1 cellular context compared by ENCODE assay signal in the genomic region with DNA sequence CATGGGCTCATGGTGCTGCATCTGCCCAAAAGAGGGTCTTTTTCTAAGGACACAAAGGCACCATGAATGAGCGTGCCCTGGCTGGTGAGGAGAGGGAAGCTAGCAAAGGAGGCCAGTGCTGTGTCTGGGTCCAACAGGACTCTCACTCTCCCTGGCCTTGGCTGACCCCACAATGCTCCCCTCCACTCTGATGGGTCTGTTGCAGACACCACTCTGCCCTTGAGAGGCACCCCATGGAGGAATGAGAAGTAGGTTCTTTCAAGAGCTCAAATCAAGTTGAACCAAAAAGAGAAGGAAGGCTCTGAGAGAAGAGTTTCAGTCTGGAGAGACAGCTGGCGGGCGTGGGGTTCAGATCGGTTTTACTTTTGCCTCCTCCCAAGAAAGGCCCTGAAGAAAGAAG.
TF ChIP-seq lines count a peak whose summit lies in the region.

No MANE protein-coding gene starts in this region.

TF ChIP-seq in HepG2, 621 proteins besides CTCF, POLR2A, EP300 and RAD21:
- TF ChIP-seq MEIS1 (CRISPR knock-in tag; IDR thresholded peaks at IDR 0.05; ENCODE audit: borderline replicate concordance) = no peak
- TF ChIP-seq ZNF572 (CRISPR knock-in tag; IDR thresholded peaks at IDR 0.05) = no peak
- TF ChIP-seq CENPX (CRISPR knock-in tag; IDR thresholded peaks at IDR 0.05) = no peak
- TF ChIP-seq ZNF720 (CRISPR knock-in tag; IDR thresholded peaks at IDR 0.05) = no peak
- no peak for TF ChIP-seq ZNF557 (CRISPR knock-in tag; IDR thresholded peaks at IDR 0.05)
- TF ChIP-seq MIER3 (CRISPR knock-in tag; IDR thresholded peaks at IDR 0.05; ENCODE audit: borderline replicate concordance) = no peak
- no peak for TF ChIP-seq ZNF761 (CRISPR knock-in tag; conservative IDR thresholded peaks at IDR 0.05)
- no peak for TF ChIP-seq ZNF430 (CRISPR knock-in tag; IDR thresholded peaks at IDR 0.05)
- no peak for TF ChIP-seq PREB (CRISPR knock-in tag; IDR thresholded peaks at IDR 0.05)
- TF ChIP-seq ZNF367 (CRISPR knock-in tag; IDR thresholded peaks at IDR 0.05; ENCODE audit: borderline replicate concordance) = no peak
- no peak for TF ChIP-seq SAP130 (CRISPR knock-in tag; IDR thresholded peaks at IDR 0.05; ENCODE audit: low read depth)
- TF ChIP-seq ZNF264 (CRISPR knock-in tag; IDR thresholded peaks at IDR 0.05) = no peak
- no peak for TF ChIP-seq THYN1 (CRISPR knock-in tag; IDR thresholded peaks at IDR 0.05; ENCODE audit: borderline replicate concordance, low read depth)
- TF ChIP-seq, protein P1, sequence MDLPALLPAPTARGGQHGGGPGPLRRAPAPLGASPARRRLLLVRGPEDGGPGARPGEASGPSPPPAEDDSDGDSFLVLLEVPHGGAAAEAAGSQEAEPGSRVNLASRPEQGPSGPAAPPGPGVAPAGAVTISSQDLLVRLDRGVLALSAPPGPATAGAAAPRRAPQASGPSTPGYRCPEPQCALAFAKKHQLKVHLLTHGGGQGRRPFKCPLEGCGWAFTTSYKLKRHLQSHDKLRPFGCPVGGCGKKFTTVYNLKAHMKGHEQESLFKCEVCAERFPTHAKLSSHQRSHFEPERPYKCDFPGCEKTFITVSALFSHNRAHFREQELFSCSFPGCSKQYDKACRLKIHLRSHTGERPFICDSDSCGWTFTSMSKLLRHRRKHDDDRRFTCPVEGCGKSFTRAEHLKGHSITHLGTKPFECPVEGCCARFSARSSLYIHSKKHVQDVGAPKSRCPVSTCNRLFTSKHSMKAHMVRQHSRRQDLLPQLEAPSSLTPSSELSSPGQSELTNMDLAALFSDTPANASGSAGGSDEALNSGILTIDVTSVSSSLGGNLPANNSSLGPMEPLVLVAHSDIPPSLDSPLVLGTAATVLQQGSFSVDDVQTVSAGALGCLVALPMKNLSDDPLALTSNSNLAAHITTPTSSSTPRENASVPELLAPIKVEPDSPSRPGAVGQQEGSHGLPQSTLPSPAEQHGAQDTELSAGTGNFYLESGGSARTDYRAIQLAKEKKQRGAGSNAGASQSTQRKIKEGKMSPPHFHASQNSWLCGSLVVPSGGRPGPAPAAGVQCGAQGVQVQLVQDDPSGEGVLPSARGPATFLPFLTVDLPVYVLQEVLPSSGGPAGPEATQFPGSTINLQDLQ (CRISPR knock-in tag; IDR thresholded peaks at IDR 0.05) = no peak
- no peak for TF ChIP-seq TMF1 (CRISPR knock-in tag; IDR thresholded peaks at IDR 0.05; ENCODE audit: low read depth)
- TF ChIP-seq SP140L (CRISPR knock-in tag; IDR thresholded peaks at IDR 0.05; ENCODE audit: borderline replicate concordance) = no peak
